ENCODE assay signal across 9 cellular contexts in the genomic region with DNA sequence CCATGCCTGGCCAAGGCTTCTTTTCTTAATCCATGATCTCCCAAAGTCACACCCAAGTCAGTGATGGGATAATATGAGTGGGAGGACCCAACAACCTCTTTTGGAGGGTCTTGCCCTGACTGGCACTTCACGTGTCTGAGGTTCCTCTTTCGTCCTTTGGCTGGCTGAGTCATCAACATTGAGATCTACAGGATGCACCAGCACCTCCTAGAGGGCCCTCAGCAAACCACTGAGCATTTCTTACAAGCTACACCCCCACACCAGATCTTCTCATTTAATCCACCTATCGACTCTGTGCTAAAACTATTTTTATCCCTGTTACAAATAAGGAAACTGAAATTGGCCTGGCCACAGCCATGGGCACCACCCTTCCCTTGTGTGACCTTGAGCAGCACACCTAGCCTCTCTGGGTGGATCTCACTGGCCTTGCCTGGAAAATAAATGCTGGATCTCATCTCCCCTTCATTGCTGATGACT.
A peak's percentile ranks its signal among the peaks of the same experiment; 100 is the strongest.
DNase-seq lines count a peak whose midpoint lies in the region; ATAC-seq and TF ChIP-seq lines count a peak whose summit lies in the region.
"Had no signal": no experiment of that assay in that cellular context is flagged by ENCODE, and none has a peak within 500 bp of the region (broad histone marks: within the 10 kb centered on the region; RNA-seq: fewer than 3 reads in every experiment).

No MANE protein-coding gene starts in this region.

- no peak overlapping the region for H3K9ac ChIP-seq in colonic mucosa (ENCODE audit: low read depth in 2 of 2, low read length in 2 of 2)

- no peaks in the 10 kb centered on the region for H3K27me3 ChIP-seq in colonic mucosa

- H3K4me1 ChIP-seq in colonic mucosa = no peaks in the 10 kb centered on the region

- no peaks in the 10 kb centered on the region for H3K36me3 ChIP-seq in colonic mucosa

- H3K9me3 ChIP-seq in colonic mucosa = no peaks in the 10 kb centered on the region

- intact Hi-C loops in colonic mucosa (cut with DNase I) = no loop called here
- intact Hi-C loops in sciatic nerve (cut with DNase I) = no loop called here

- peak; percentile 23 for DNase-seq in COLO829 (ENCODE audit: low spot score)
- peak; percentile 9 to 41 (median 25) for DNase-seq in activated CD4-positive, CD25-positive, alpha-beta regulatory T cell (lab: John Stamatoyannopoulos, UW)
- DNase-seq in colonic mucosa = peak; percentile 43
- DNase-seq in sciatic nerve (ENCODE audit: low spot score) = no peak
- no peak for DNase-seq in HT-29 (ENCODE audit: low spot score)
- no peak for DNase-seq in NCI-H187 (lab: John Stamatoyannopoulos, UW)

- H3K4me3 ChIP-seq in colonic mucosa = no peak overlapping the region
- H3K4me3 ChIP-seq: skin epidermis had no signal

- ATAC-seq in GM21367 (IDR thresholded peaks at IDR 0.05; ENCODE audit: unreplicated experiment) = peak; percentile 81
- ATAC-seq in HG03558 (IDR thresholded peaks at IDR 0.05; ENCODE audit: extremely low read depth, unreplicated experiment) = peak; percentile 54
- peak; percentile 77 for ATAC-seq in sciatic nerve

- TF ChIP-seq CTCF in colonic mucosa (IDR thresholded peaks at IDR 0.05) = no peak

- no peak overlapping the region for H3K27ac ChIP-seq in colonic mucosa

Comparison
In these comparisons a context has a peak if more than half of its experiments do, and no peak if none do; other contexts are left out.
1. DNase-seq: peak in COLO829 (single experiment), activated CD4-positive, CD25-positive, alpha-beta regulatory T cell (4 of 4) and colonic mucosa (single experiment); none in sciatic nerve (single experiment), HT-29 (single experiment) and NCI-H187 (0 of 2).
2. Peak in every context shown above with its lines, with median percentiles within 50 percentile points of each other: ATAC-seq.